In genomic region chr9:18473551-18474279, GRCh38 we compare ENCODE assay signal across 1 cellular context.
TF ChIP-seq lines count a peak whose summit lies in the region.

A gene with protein sequence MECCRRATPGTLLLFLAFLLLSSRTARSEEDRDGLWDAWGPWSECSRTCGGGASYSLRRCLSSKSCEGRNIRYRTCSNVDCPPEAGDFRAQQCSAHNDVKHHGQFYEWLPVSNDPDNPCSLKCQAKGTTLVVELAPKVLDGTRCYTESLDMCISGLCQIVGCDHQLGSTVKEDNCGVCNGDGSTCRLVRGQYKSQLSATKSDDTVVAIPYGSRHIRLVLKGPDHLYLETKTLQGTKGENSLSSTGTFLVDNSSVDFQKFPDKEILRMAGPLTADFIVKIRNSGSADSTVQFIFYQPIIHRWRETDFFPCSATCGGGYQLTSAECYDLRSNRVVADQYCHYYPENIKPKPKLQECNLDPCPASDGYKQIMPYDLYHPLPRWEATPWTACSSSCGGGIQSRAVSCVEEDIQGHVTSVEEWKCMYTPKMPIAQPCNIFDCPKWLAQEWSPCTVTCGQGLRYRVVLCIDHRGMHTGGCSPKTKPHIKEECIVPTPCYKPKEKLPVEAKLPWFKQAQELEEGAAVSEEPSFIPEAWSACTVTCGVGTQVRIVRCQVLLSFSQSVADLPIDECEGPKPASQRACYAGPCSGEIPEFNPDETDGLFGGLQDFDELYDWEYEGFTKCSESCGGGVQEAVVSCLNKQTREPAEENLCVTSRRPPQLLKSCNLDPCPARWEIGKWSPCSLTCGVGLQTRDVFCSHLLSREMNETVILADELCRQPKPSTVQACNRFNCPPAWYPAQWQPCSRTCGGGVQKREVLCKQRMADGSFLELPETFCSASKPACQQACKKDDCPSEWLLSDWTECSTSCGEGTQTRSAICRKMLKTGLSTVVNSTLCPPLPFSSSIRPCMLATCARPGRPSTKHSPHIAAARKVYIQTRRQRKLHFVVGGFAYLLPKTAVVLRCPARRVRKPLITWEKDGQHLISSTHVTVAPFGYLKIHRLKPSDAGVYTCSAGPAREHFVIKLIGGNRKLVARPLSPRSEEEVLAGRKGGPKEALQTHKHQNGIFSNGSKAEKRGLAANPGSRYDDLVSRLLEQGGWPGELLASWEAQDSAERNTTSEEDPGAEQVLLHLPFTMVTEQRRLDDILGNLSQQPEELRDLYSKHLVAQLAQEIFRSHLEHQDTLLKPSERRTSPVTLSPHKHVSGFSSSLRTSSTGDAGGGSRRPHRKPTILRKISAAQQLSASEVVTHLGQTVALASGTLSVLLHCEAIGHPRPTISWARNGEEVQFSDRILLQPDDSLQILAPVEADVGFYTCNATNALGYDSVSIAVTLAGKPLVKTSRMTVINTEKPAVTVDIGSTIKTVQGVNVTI (N-terminal part only) (plus strand): TSS chr9:18474153. CDS start chr9:18474233, 80 bp downstream.

TF ChIP-seq in H1, 55 proteins besides CTCF, POLR2A, EP300 and RAD21 (continued from another document):
- TF ChIP-seq MAX (IDR thresholded peaks at IDR 0.05) (peak; percentile 31; the same call in 1 of the 2 replicates), SIN3A (conservative IDR thresholded peaks at IDR 0.05 in 1 of 2, IDR thresholded peaks at IDR 0.05 in 1 of 2; ENCODE audit: low read depth in 1 of 2, low read length in 2 of 2) (0 out of 4 replicates have a peak, but pooled peaks of 1 of the 2 experiments have one; percentile 60), BACH1 (IDR thresholded peaks at IDR 0.05; ENCODE audit: low read length) (no peak), TAF1 (IDR thresholded peaks at IDR 0.05; ENCODE audit: low read depth, low read length) (0 out of 2 replicates have a peak, but pooled peaks have one; percentile 13)
